In the genomic region with DNA sequence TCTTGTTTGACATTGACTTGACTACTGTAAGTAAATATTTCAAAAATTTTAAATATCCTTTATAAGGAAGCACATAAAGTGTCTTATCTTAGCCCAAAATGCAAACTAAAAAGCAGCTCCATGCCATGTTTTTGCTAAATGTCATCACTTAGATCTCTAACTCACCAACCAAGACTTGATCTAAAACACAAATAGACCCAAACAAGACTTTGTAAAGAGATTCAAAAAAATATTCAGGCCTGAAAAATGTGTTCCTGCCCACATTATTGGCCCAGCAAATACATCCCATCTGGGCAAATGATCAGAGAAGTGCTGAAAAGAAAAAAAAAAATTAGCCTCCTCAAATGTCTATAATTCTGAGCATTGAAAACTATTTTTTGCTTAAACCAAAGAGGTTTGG, we compare ENCODE assay signal across 15 cellular contexts.
"Had no signal": no experiment of that assay in that cellular context is flagged by ENCODE, and none has a peak within 500 bp of the region (broad histone marks: within the 10 kb centered on the region; RNA-seq: fewer than 3 reads in every experiment).

No MANE protein-coding gene starts in this region.

- H3K27ac Mint-ChIP-seq: activated CD4-positive, alpha-beta memory T cell treated with anti-CD3 and anti-CD28 coated beads, Interleukin-2, amount 10 ng/mL, durations not matched to agents 7 days and 5 days; endodermal cell; memory B cell had no signal

- H3K9me3 ChIP-seq: gastrocnemius medialis had no signal

- H3K36me3 ChIP-seq: gastrocnemius medialis, stomach had no signal

- H3K9me3 Mint-ChIP-seq: activated CD4-positive, alpha-beta memory T cell treated with anti-CD3 and anti-CD28 coated beads, Interleukin-2, amount 10 ng/mL, durations not matched to agents 7 days and 5 days; central memory CD8-positive, alpha-beta T cell had no signal

- DNase-seq: activated CD4-positive, alpha-beta memory T cell treated with anti-CD3 and anti-CD28 coated beads, Interleukin-2, amount 10 ng/mL, durations not matched to agents 7 days and 5 days; activated gamma-delta T cell treated with Interleukin-2 at 50 U/mL for 16 hours; activated T-cell treated with anti-CD3 and anti-CD28 coated beads, Interleukin-2, amount 50 U/mL, for 48 hours; endodermal cell; gastrocnemius medialis; islet precursor cell; occipital lobe; stimulated activated CD4-positive, alpha-beta T cell treated with anti-CD3 and anti-CD28 coated beads, Interleukin-15, amount 100 ng/mL, for 24 hours; stimulated activated CD4-positive, alpha-beta T cell treated with anti-CD3 and anti-CD28 coated beads, Interleukin-4, amount 100 ng/mL, for 4 hours; stomach; T1000 had no signal

- H3K27me3 ChIP-seq: gastrocnemius medialis, stomach had no signal

- H3K4me1 Mint-ChIP-seq: central memory CD8-positive, alpha-beta T cell had no signal

- H3K27ac ChIP-seq: gastrocnemius medialis, stomach had no signal

- H3K4me3 Mint-ChIP-seq: activated CD4-positive, alpha-beta memory T cell treated with anti-CD3 and anti-CD28 coated beads, Interleukin-2, amount 10 ng/mL, durations not matched to agents 7 days and 5 days; central memory CD8-positive, alpha-beta T cell; endodermal cell; memory B cell; nephron had no signal

- H3K4me3 ChIP-seq: gastrocnemius medialis, stomach had no signal

- ATAC-seq: gastrocnemius medialis, left lobe of liver had no signal
